33 cellular contexts compared by ENCODE assay signal in genomic region chr9:136432591-136432990, GRCh38.
"Had no signal": no experiment of that assay in that cellular context is flagged by ENCODE, and none has a peak within 500 bp of the region (broad histone marks: within the 10 kb centered on the region; RNA-seq: fewer than 3 reads in every experiment).

No MANE protein-coding gene starts in this region.

- H3K4me3 Mint-ChIP-seq: activated B cell treated with CpG ODN at 0.5 μM for 24 hours; activated CD8-positive, alpha-beta T cell treated with anti-CD3 and anti-CD28 coated beads for 36 hours; activated naive CD8-positive, alpha-beta T cell; activated T-cell treated with anti-CD3 and anti-CD28 coated beads, Interleukin-2, amount 50 U/mL, for 4 hours; activated T-helper 17 cell treated with anti-CD3 and anti-CD28 coated beads, Interleukin-2, amount 50 U/mL, for 72 hours; central memory CD8-positive, alpha-beta T cell; dendritic cell treated with granulocyte-macrophage colony-stimulating factor and Interleukin-4, amounts not matched to agents 40 ng/mL and 50 ng/mL, for 4 days; endodermal cell; T-helper 17 cell; T-helper 2 cell treated with Interferon-gamma antibody and Interleukin-4, amounts not matched to agents 5 μg/mL and 100 μg/mL, for 36 hours had no signal

- H3K9me3 Mint-ChIP-seq: activated B cell treated with CpG ODN at 0.5 μM for 24 hours; activated CD8-positive, alpha-beta T cell treated with anti-CD3 and anti-CD28 coated beads for 36 hours; activated T-cell treated with anti-CD3 and anti-CD28 coated beads, Interleukin-2, amount 50 U/mL, for 4 hours; activated T-helper 17 cell treated with anti-CD3 and anti-CD28 coated beads, Interleukin-2, amount 50 U/mL, for 72 hours; central memory CD8-positive, alpha-beta T cell; dendritic cell treated with granulocyte-macrophage colony-stimulating factor and Interleukin-4, amounts not matched to agents 40 ng/mL and 50 ng/mL, for 4 days; endodermal cell; T-helper 2 cell treated with Interferon-gamma antibody and Interleukin-4, amounts not matched to agents 5 μg/mL and 100 μg/mL, for 36 hours had no signal

- H3K27me3 ChIP-seq: brain microvascular endothelial cell, dorsolateral prefrontal cortex had no signal

- H3K27ac Mint-ChIP-seq: activated B cell treated with CpG ODN at 0.5 μM for 24 hours; activated CD8-positive, alpha-beta T cell treated with anti-CD3 and anti-CD28 coated beads for 36 hours; activated naive CD8-positive, alpha-beta T cell; activated T-helper 17 cell treated with anti-CD3 and anti-CD28 coated beads, Interleukin-2, amount 50 U/mL, for 72 hours; dendritic cell treated with granulocyte-macrophage colony-stimulating factor and Interleukin-4, amounts not matched to agents 40 ng/mL and 50 ng/mL, for 4 days; endodermal cell; T-helper 17 cell; T-helper 2 cell treated with Interferon-gamma antibody and Interleukin-4, amounts not matched to agents 5 μg/mL and 100 μg/mL, for 36 hours had no signal

- DNase-seq: activated B cell treated with CpG ODN at 0.5 μM for 24 hours; activated CD4-positive, alpha-beta T cell treated with anti-CD3 and anti-CD28 coated beads for 48 hours; activated CD4-positive, alpha-beta T cell treated with anti-CD3 and anti-CD28 coated beads, Interleukin-2, amount 50 U/mL, for 1 hour; activated CD4-positive, alpha-beta T cell treated with anti-CD3 and anti-CD28 coated beads, Interleukin-2, amount 50 U/mL, for 48 hours; activated CD8-positive, alpha-beta memory T cell treated with anti-CD3 and anti-CD28 coated beads for 24 hours; activated CD8-positive, alpha-beta T cell treated with anti-CD3 and anti-CD28 coated beads for 36 hours; activated effector memory CD4-positive, alpha-beta T cell treated with Interleukin-2 at 50 U/mL for 16 hours; activated gamma-delta T cell treated with Interleukin-2 at 50 U/mL for 16 hours; activated naive CD4-positive, alpha-beta T cell treated with anti-CD3 and anti-CD28 coated beads, Interleukin-2, amount 50 U/mL, for 16 hours; activated naive CD4-positive, alpha-beta T cell treated with Interleukin-2 at 50 U/mL for 16 hours; activated T-cell treated with anti-CD3 and anti-CD28 coated beads, Interleukin-2, amount 50 U/mL, for 4 hours; amniotic stem cell; anterior cingulate cortex; brain microvascular endothelial cell; dorsolateral prefrontal cortex; effector memory CD4-positive, alpha-beta T cell; endodermal cell; foreskin fibroblast; T-helper 1 cell; T-helper 17 cell; T1000; WERI-Rb-1 had no signal

- H3K27me3 Mint-ChIP-seq: activated B cell treated with CpG ODN at 0.5 μM for 24 hours; activated CD8-positive, alpha-beta T cell treated with anti-CD3 and anti-CD28 coated beads for 36 hours; activated naive CD8-positive, alpha-beta T cell; activated T-helper 17 cell treated with anti-CD3 and anti-CD28 coated beads, Interleukin-2, amount 50 U/mL, for 72 hours; central memory CD8-positive, alpha-beta T cell; dendritic cell treated with granulocyte-macrophage colony-stimulating factor and Interleukin-4, amounts not matched to agents 40 ng/mL and 50 ng/mL, for 4 days; T-helper 17 cell had no signal

- H3K36me3 Mint-ChIP-seq: activated naive CD8-positive, alpha-beta T cell had no signal

- H3K4me3 ChIP-seq: coronary artery, dorsolateral prefrontal cortex had no signal

- FAIRE-seq: astrocyte, bronchial epithelial cell, frontal cortex had no signal

- H3K27ac ChIP-seq: brain microvascular endothelial cell, coronary artery, dorsolateral prefrontal cortex, WERI-Rb-1 had no signal

- ATAC-seq: activated CD4-positive, CD25-positive, alpha-beta regulatory T cell treated with anti-CD3 and anti-CD28 coated beads, Interleukin-2, amount 50 U/mL, for 24 hours; activated CD8-positive, alpha-beta T cell treated with anti-CD3 and anti-CD28 coated beads for 36 hours; activated T-cell treated with anti-CD3 and anti-CD28 coated beads, Interleukin-2, amount 50 U/mL, for 4 hours; activated T-helper 17 cell treated with anti-CD3 and anti-CD28 coated beads, Interleukin-2, amount 50 U/mL, for 72 hours; esophagus mucosa; T-helper 17 cell had no signal
